In genomic region chr16:3180445-3180878, GRCh38 we compare ENCODE assay signal across 17 cellular contexts. TPM values are rescaled to one million over a fixed set of nuclear protein-coding genes. Genes with fewer than 3 reads are reported as not detected.
A peak's percentile ranks its signal among the peaks of the same experiment; 100 is the strongest.
DNase-seq lines count a peak whose midpoint lies in the region; ATAC-seq and TF ChIP-seq lines count a peak whose summit lies in the region.
"Had no signal": no experiment of that assay in that cellular context is flagged by ENCODE, and none has a peak within 500 bp of the region (broad histone marks: within the 10 kb centered on the region; RNA-seq: fewer than 3 reads in every experiment).

No MANE protein-coding gene starts in this region.

- 52% methylated on average over 21 of the region's 21 CpGs for WGBS in HUES64

- CTCF ChIA-PET in activated CD8-positive, alpha-beta T cell treated with anti-CD3 and anti-CD28 coated beads for 36 hours (lab: Charles Lee) = interaction anchor here (1.3 to 1.5 kb wide), 2 partner anchors 14 to 51 kb away, joined by 3 to 4 read pairs; no protein-coding TSS in a partner anchor
- CTCF ChIA-PET in activated CD8-positive, alpha-beta T cell treated with anti-CD3 and anti-CD28 coated beads, Interleukin-2, amount 10 ng/mL, durations not matched to agents 7 days and 5 days (lab: Charles Lee) = interaction anchor here (1.3 kb wide), 1 partner anchor 51 kb away, joined by 3 read pairs; no protein-coding TSS in a partner anchor

- H3F3A ChIP-seq in neural progenitor cell (ENCODE audit: low read depth) = peaks cover 33% of the 10 kb centered on the region

- DNase-seq in activated CD8-positive, alpha-beta T cell treated with anti-CD3 and anti-CD28 coated beads for 36 hours = peak; percentile 49
- no peak for DNase-seq in activated CD8-positive, alpha-beta T cell treated with anti-CD3 and anti-CD28 coated beads, Interleukin-2, amount 10 ng/mL, durations not matched to agents 7 days and 5 days
- DNase-seq in dedifferentiated amniotic fluid mesenchymal stem cell (ENCODE audit: extremely low spot score) = peak; percentile 36
- DNase-seq in neural progenitor cell (ENCODE audit: low spot score) = no peak
- no peak for DNase-seq in NCI-H1417 treated with DMSO at 0.1 percent for 48 hours (lab: John Stamatoyannopoulos, UW)
- DNase-seq in COLO668 (lab: John Stamatoyannopoulos, UW; ENCODE audit: unreplicated experiment) = no peak
- no peak for DNase-seq in substantia nigra (lab: John Stamatoyannopoulos, UW)
- DNase-seq: activated naive CD8-positive, alpha-beta T cell treated with anti-CD3 and anti-CD28 coated beads, Interleukin-2, amount 10 ng/mL, durations not matched to agents 7 days and 5 days; esophagus squamous epithelium; hypothalamus; MV-4-11; NCI-H446 treated with DMSO at 0.1 percent for 48 hours; T-helper 1 cell had no signal

- H3K27ac ChIP-seq in HUES64 (ENCODE audit: low read depth, low read length) = no peak overlapping the region
- no peak overlapping the region for H3K27ac ChIP-seq in neural progenitor cell
- no peak overlapping the region for H3K27ac ChIP-seq in substantia nigra (ENCODE audit: low read depth, low read length, poor library complexity, severe bottlenecking)
- H3K27ac ChIP-seq: esophagus squamous epithelium, upper lobe of right lung had no signal

- H3K4me3 ChIP-seq in HUES64 (ENCODE audit: low read length) (peak overlapping the region; percentile 54), neural progenitor cell (peak overlapping the region; percentile 29)
- H3K4me3 ChIP-seq: esophagus squamous epithelium, GM12878, upper lobe of right lung had no signal

- no peak overlapping the region for H3K27ac Mint-ChIP-seq in activated CD8-positive, alpha-beta T cell treated with anti-CD3 and anti-CD28 coated beads for 36 hours
- no peak overlapping the region for H3K27ac Mint-ChIP-seq in activated CD8-positive, alpha-beta T cell treated with anti-CD3 and anti-CD28 coated beads, Interleukin-2, amount 10 ng/mL, durations not matched to agents 7 days and 5 days
- no peak overlapping the region for H3K27ac Mint-ChIP-seq in neural progenitor cell
- H3K27ac Mint-ChIP-seq: activated naive CD8-positive, alpha-beta T cell treated with anti-CD3 and anti-CD28 coated beads, Interleukin-2, amount 10 ng/mL, durations not matched to agents 7 days and 5 days had no signal

- no peak for ATAC-seq in activated CD8-positive, alpha-beta T cell treated with anti-CD3 and anti-CD28 coated beads for 36 hours
- ATAC-seq in activated CD8-positive, alpha-beta T cell treated with anti-CD3 and anti-CD28 coated beads, Interleukin-2, amount 10 ng/mL, durations not matched to agents 7 days and 5 days = no peak
- ATAC-seq: GM12878, upper lobe of right lung had no signal

- no peaks in the 10 kb centered on the region for H3K79me2 ChIP-seq in neural progenitor cell (ENCODE audit: low read depth)

- H3K4me2 ChIP-seq in neural progenitor cell = peak overlapping the region; percentile 63

- POLR2A ChIA-PET in activated CD8-positive, alpha-beta T cell treated with anti-CD3 and anti-CD28 coated beads for 36 hours (lab: Charles Lee) = no interaction called here
- POLR2A ChIA-PET in activated CD8-positive, alpha-beta T cell treated with anti-CD3 and anti-CD28 coated beads, Interleukin-2, amount 10 ng/mL, durations not matched to agents 7 days and 5 days (lab: Charles Lee) = no interaction called here

- no peak overlapping the region for H3K9ac ChIP-seq in HUES64 (ENCODE audit: low read depth, low read length)
- no peak overlapping the region for H3K9ac ChIP-seq in neural progenitor cell

- H3K9me3 Mint-ChIP-seq in activated CD8-positive, alpha-beta T cell treated with anti-CD3 and anti-CD28 coated beads for 36 hours = no peaks in the 10 kb centered on the region
- no peaks in the 10 kb centered on the region for H3K9me3 Mint-ChIP-seq in activated CD8-positive, alpha-beta T cell treated with anti-CD3 and anti-CD28 coated beads, Interleukin-2, amount 10 ng/mL, durations not matched to agents 7 days and 5 days (ENCODE audit: insufficient read depth)
- peaks cover 6% of the 10 kb centered on the region for H3K9me3 Mint-ChIP-seq in neural progenitor cell
- H3K9me3 Mint-ChIP-seq: activated naive CD8-positive, alpha-beta T cell treated with anti-CD3 and anti-CD28 coated beads, Interleukin-2, amount 10 ng/mL, durations not matched to agents 7 days and 5 days had no signal

- H3K36me3 Mint-ChIP-seq in activated CD8-positive, alpha-beta T cell treated with anti-CD3 and anti-CD28 coated beads for 36 hours (ENCODE audit: low read depth) = peaks cover 1% of the 10 kb centered on the region
- peaks cover 7% of the 10 kb centered on the region for H3K36me3 Mint-ChIP-seq in activated CD8-positive, alpha-beta T cell treated with anti-CD3 and anti-CD28 coated beads, Interleukin-2, amount 10 ng/mL, durations not matched to agents 7 days and 5 days (ENCODE audit: low read depth)
- H3K36me3 Mint-ChIP-seq in neural progenitor cell = peaks cover 2% of the 10 kb centered on the region
- H3K36me3 Mint-ChIP-seq: activated naive CD8-positive, alpha-beta T cell treated with anti-CD3 and anti-CD28 coated beads, Interleukin-2, amount 10 ng/mL, durations not matched to agents 7 days and 5 days had no signal

- H3K9me3 ChIP-seq in HUES64 (ENCODE audit: insufficient read depth, low read depth, low read length) (no peaks in the 10 kb centered on the region), neural progenitor cell (ENCODE audit: low read depth) (no peaks in the 10 kb centered on the region)
- H3K9me3 ChIP-seq: esophagus squamous epithelium, upper lobe of right lung had no signal

- no peak overlapping the region for H3K4me3 Mint-ChIP-seq in activated CD8-positive, alpha-beta T cell treated with anti-CD3 and anti-CD28 coated beads for 36 hours
- H3K4me3 Mint-ChIP-seq in activated CD8-positive, alpha-beta T cell treated with anti-CD3 and anti-CD28 coated beads, Interleukin-2, amount 10 ng/mL, durations not matched to agents 7 days and 5 days = no peak overlapping the region
- H3K4me3 Mint-ChIP-seq in neural progenitor cell = peak overlapping the region; percentile 74
- H3K4me3 Mint-ChIP-seq: activated naive CD8-positive, alpha-beta T cell treated with anti-CD3 and anti-CD28 coated beads, Interleukin-2, amount 10 ng/mL, durations not matched to agents 7 days and 5 days had no signal

- H2AFZ ChIP-seq in neural progenitor cell (replicated peaks) = no peak overlapping the region

- peaks cover 69% of the 10 kb centered on the region for H3K27me3 ChIP-seq in HUES64 (ENCODE audit: insufficient read depth, low read length)
- H3K27me3 ChIP-seq in neural progenitor cell = peaks cover 99% of the 10 kb centered on the region

- no peaks in the 10 kb centered on the region for H3K4me1 ChIP-seq in HUES64 (ENCODE audit: insufficient read depth, low read length)
- no peaks in the 10 kb centered on the region for H3K4me1 ChIP-seq in neural progenitor cell

- H3K27me3 Mint-ChIP-seq in activated CD8-positive, alpha-beta T cell treated with anti-CD3 and anti-CD28 coated beads for 36 hours = peaks cover 69% of the 10 kb centered on the region
- H3K27me3 Mint-ChIP-seq in activated CD8-positive, alpha-beta T cell treated with anti-CD3 and anti-CD28 coated beads, Interleukin-2, amount 10 ng/mL, durations not matched to agents 7 days and 5 days (ENCODE audit: low read depth) = peaks cover 72% of the 10 kb centered on the region
- peaks cover 71% of the 10 kb centered on the region for H3K27me3 Mint-ChIP-seq in neural progenitor cell (ENCODE audit: insufficient read depth, low read depth)

- peaks cover 22% of the 10 kb centered on the region for H4K20me1 ChIP-seq in neural progenitor cell (ENCODE audit: low read depth)

- peaks cover 18% of the 10 kb centered on the region for H3K4me1 Mint-ChIP-seq in activated CD8-positive, alpha-beta T cell treated with anti-CD3 and anti-CD28 coated beads for 36 hours (ENCODE audit: low read depth)
- H3K4me1 Mint-ChIP-seq in activated CD8-positive, alpha-beta T cell treated with anti-CD3 and anti-CD28 coated beads, Interleukin-2, amount 10 ng/mL, durations not matched to agents 7 days and 5 days (ENCODE audit: low read depth) = peaks cover 23% of the 10 kb centered on the region
- H3K4me1 Mint-ChIP-seq in neural progenitor cell = peaks cover 29% of the 10 kb centered on the region

- H3K36me3 ChIP-seq in HUES64 (ENCODE audit: insufficient read depth, low read length) (no peaks in the 10 kb centered on the region), neural progenitor cell (no peaks in the 10 kb centered on the region)
- H3K36me3 ChIP-seq: esophagus squamous epithelium, upper lobe of right lung had no signal

- TF ChIP-seq CTCF in activated CD8-positive, alpha-beta T cell treated with anti-CD3 and anti-CD28 coated beads for 36 hours (IDR thresholded peaks at IDR 0.05) = no peak
- TF ChIP-seq CTCF in neural progenitor cell (IDR thresholded peaks at IDR 0.05) = no peak

- intact Hi-C loops in activated CD8-positive, alpha-beta T cell treated with anti-CD3 and anti-CD28 coated beads for 36 hours (cut with micrococcal nuclease) = loop anchor here (10.0 kb wide), 1 partner anchor 324 kb away; the partner anchor contains the start of gene CLUAP1

RNA-seq across cellular contexts. Expression of gene OR1F1, which starts 7.5 kb away (rescaled TPM):
- total RNA-seq in activated CD8-positive, alpha-beta T cell treated with anti-CD3 and anti-CD28 coated beads for 36 hours = not detected
- not detected for total RNA-seq in activated CD8-positive, alpha-beta T cell treated with anti-CD3 and anti-CD28 coated beads, Interleukin-2, amount 10 ng/mL, durations not matched to agents 7 days and 5 days
- polyA plus RNA-seq in HUES64 (2013, experiment 1 of 2) = not detected
- not detected for polyA plus RNA-seq in HUES64 (2013, experiment 2 of 2)
- total RNA-seq in neural progenitor cell (ENCODE audit: low replicate concordance) = not detected in 2 replicates
- total RNA-seq: activated naive CD8-positive, alpha-beta T cell treated with anti-CD3 and anti-CD28 coated beads, Interleukin-2, amount 10 ng/mL, durations not matched to agents 7 days and 5 days; esophagus squamous epithelium; GM12878; omental fat pad; upper lobe of right lung had no signal

RNA-seq across cellular contexts. Expression of gene ZNF213, which starts 45.6 kb away (rescaled TPM):
- total RNA-seq in activated CD8-positive, alpha-beta T cell treated with anti-CD3 and anti-CD28 coated beads for 36 hours = 1 to 10 TPM; 6.1 to 7.5 TPM
- total RNA-seq in activated CD8-positive, alpha-beta T cell treated with anti-CD3 and anti-CD28 coated beads, Interleukin-2, amount 10 ng/mL, durations not matched to agents 7 days and 5 days = 10 to 100 TPM; 10.8 to 12.1 TPM
- 5.7 TPM for polyA plus RNA-seq in HUES64 (2013, experiment 1 of 2)
- 7.3 TPM for polyA plus RNA-seq in HUES64 (2013, experiment 2 of 2)
- total RNA-seq in neural progenitor cell (ENCODE audit: low replicate concordance) = 1.3 and 4.0 TPM in 2 replicates

RNA-seq across cellular contexts. Expression of gene ZNF200, which starts 54.5 kb away (rescaled TPM):
- total RNA-seq in activated CD8-positive, alpha-beta T cell treated with anti-CD3 and anti-CD28 coated beads for 36 hours = 1 to 10 TPM; 8.7 to 9.6 TPM
- 10 to 100 TPM; 13.7 to 18.4 TPM for total RNA-seq in activated CD8-positive, alpha-beta T cell treated with anti-CD3 and anti-CD28 coated beads, Interleukin-2, amount 10 ng/mL, durations not matched to agents 7 days and 5 days
- polyA plus RNA-seq in HUES64 (2013, experiment 1 of 2) = 10.6 TPM
- 9.1 TPM for polyA plus RNA-seq in HUES64 (2013, experiment 2 of 2)
- 9.4 and 10.1 TPM in 2 replicates for total RNA-seq in neural progenitor cell (ENCODE audit: low replicate concordance)

Comparison
In these comparisons a context has a peak if more than half of its experiments do, and no peak if none do; other contexts are left out.
1. DNase-seq: peak in activated CD8-positive, alpha-beta T cell treated with anti-CD3 and anti-CD28 coated beads for 36 hours (single experiment) and dedifferentiated amniotic fluid mesenchymal stem cell (single experiment); none in activated CD8-positive, alpha-beta T cell treated with anti-CD3 and anti-CD28 coated beads, Interleukin-2, amount 10 ng/mL, durations not matched to agents 7 days and 5 days (single experiment), neural progenitor cell (single experiment), NCI-H1417 treated with DMSO at 0.1 percent for 48 hours (single experiment), COLO668 (single experiment) and substantia nigra (0 of 49).